8 cellular contexts compared by ENCODE assay signal in genomic region chr1:47225430-47226100, GRCh38.
DNase-seq lines count a peak whose midpoint lies in the region; ATAC-seq and TF ChIP-seq lines count a peak whose summit lies in the region.

No MANE protein-coding gene starts in this region.

- peak overlapping the region; percentile 21 for H3K4me3 ChIP-seq in WERI-Rb-1 (ENCODE audit: low read depth, low read length)
- peak overlapping the region; percentile 31 for H3K4me3 ChIP-seq in iPS-18c (ENCODE audit: insufficient read depth, low read depth, low read length)
- H3K4me3 ChIP-seq in skin epidermis, result peak overlapping the region in 4 of 7 experiments; percentile 2 to 30 (median 11)

- no peaks in the 10 kb centered on the region for H3K9me3 ChIP-seq in WERI-Rb-1 (ENCODE audit: severe bottlenecking)
- no peaks in the 10 kb centered on the region for H3K9me3 ChIP-seq in iPS-18c (ENCODE audit: control insufficient read depth, insufficient read depth, low read length)

- H3K27ac ChIP-seq in WERI-Rb-1 (no peak overlapping the region), skin epidermis (peak overlapping the region in 3 of 21 experiments; percentile 2 to 27 (median 9))

- ATAC-seq in GM21737 (IDR thresholded peaks at IDR 0.05; ENCODE audit: unreplicated experiment), result no peak
- ATAC-seq in GM18907 (IDR thresholded peaks at IDR 0.05; ENCODE audit: unreplicated experiment), result no peak

- TF ChIP-seq CTCF in WERI-Rb-1 (IDR thresholded peaks at IDR 0.05; ENCODE audit: low read depth, low read length), result no peak

- H3K27me3 ChIP-seq in WERI-Rb-1 (ENCODE audit: insufficient read depth, low read depth, severe bottlenecking), result peaks cover 96% of the 10 kb centered on the region

- peak in 2 of 3 experiments; percentile 59 to 69 for DNase-seq in NCI-H1417 (lab: John Stamatoyannopoulos, UW)
- DNase-seq in NCI-H1417 treated with DMSO at 0.1 percent for 48 hours (lab: John Stamatoyannopoulos, UW), result no peak
- no peak for DNase-seq in WERI-Rb-1
- DNase-seq in stimulated activated CD4-positive, alpha-beta T cell treated with anti-CD3 and anti-CD28 coated beads, Interleukin-1b, Interleukin-23, amount 100 ng/mL, for 48 hours, result no peak

- H3K36me3 ChIP-seq in WERI-Rb-1, result no peaks in the 10 kb centered on the region

Comparison
In these comparisons a context has a peak if more than half of its experiments do, and no peak if none do; other contexts are left out.
1. DNase-seq: peak in NCI-H1417 (2 of 3); none in NCI-H1417 treated with DMSO at 0.1 percent for 48 hours (single experiment), WERI-Rb-1 (single experiment) and stimulated activated CD4-positive, alpha-beta T cell treated with anti-CD3 and anti-CD28 coated beads, Interleukin-1b, Interleukin-23, amount 100 ng/mL, for 48 hours (single experiment).
2. Peak in every context shown above with its lines, with median percentiles within 50 percentile points of each other: H3K4me3 ChIP-seq.